ENCODE assay signal across 8 cellular contexts in the genomic region with DNA sequence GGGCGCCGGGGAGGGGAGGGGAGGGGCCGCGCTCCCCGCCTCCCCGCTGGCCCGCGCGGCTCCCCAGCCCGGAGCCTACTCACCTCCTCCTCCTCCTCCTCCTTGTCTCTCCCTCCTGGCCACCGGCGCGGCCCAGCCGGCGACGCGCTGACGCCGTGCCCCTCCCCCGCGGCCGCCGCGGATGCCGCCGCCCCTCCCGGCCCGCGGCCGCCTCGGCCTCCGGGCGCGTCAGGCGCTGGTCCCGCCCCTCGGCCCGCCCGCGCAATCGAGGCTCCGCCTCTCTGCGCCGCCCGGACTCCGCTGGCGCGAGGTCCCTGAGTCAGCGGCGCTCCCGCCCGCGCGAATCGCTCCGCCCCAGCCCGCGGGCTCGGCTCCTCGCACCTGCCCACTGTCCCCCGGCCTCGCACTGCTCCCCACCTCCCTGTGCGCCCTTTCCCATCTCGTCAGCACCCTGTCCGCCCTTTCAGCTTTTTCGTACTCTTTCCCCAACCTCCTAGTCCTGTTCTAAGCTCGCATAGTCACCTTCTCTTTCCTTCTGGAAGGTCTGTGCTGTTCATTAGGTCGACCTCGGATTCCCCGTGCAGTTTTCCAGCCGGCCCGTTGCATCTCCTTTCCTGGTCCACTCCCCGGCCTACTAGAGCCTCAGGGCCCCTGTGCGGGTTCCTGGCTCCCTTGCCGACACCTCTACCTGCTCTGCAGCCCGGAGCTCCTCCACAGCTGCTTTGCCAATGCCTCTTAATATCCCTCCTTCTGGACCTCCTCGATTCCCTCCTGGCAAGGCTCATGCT.
DNase-seq lines count a peak whose midpoint lies in the region; ATAC-seq and TF ChIP-seq lines count a peak whose summit lies in the region.

No MANE protein-coding gene starts in this region.

- H3K4me3 Mint-ChIP-seq in activated CD8-positive, alpha-beta memory T cell treated with anti-CD3 and anti-CD28 coated beads, Interleukin-2, amount 10 ng/mL, durations not matched to agents 7 days and 5 days = peak overlapping the region; percentile 90
- peak overlapping the region; percentile 79 for H3K4me3 Mint-ChIP-seq in endodermal cell
- peak overlapping the region; percentile 75 for H3K4me3 Mint-ChIP-seq in mesothelial cell of epicardium

- H3K36me3 Mint-ChIP-seq in activated CD8-positive, alpha-beta memory T cell treated with anti-CD3 and anti-CD28 coated beads, Interleukin-2, amount 10 ng/mL, durations not matched to agents 7 days and 5 days = peaks cover 18% of the 10 kb centered on the region
- no peaks in the 10 kb centered on the region for H3K36me3 Mint-ChIP-seq in endodermal cell (ENCODE audit: low read depth)
- H3K36me3 Mint-ChIP-seq in mesothelial cell of epicardium = peaks cover 5% of the 10 kb centered on the region

- 2 to 7% methylated on average over 16 to 73 of the region's 77 CpGs for WGBS in endodermal cell (ENCODE audit: insufficient coverage in 1 of 2, insufficient read length in 1 of 2), 2 experiments

- TF ChIP-seq CTCF in endodermal cell (conservative IDR thresholded peaks at IDR 0.05) = no peak
- no peak for TF ChIP-seq CTCF in mesothelial cell of epicardium (IDR thresholded peaks at IDR 0.05; ENCODE audit: unreplicated experiment)

- DNase-seq in Caki2 (ENCODE audit: low read depth) (peak; percentile 95), HT-29 (ENCODE audit: low spot score) (peak; percentile 90), NOMO-1 treated with DMSO at 0.1 percent for 48 hours (lab: John Stamatoyannopoulos, UW; ENCODE audit: unreplicated experiment) (peak; percentile 88), endodermal cell (peak; percentile 94), mesothelial cell of epicardium (ENCODE audit: low spot score in 2 of 2, unreplicated experiment in 2 of 2) (peak; percentile 80 to 89)
- peak; percentile 91 for DNase-seq in activated CD8-positive, alpha-beta memory T cell treated with anti-CD3 and anti-CD28 coated beads, Interleukin-2, amount 10 ng/mL, durations not matched to agents 7 days and 5 days
- peak; percentile 75 to 89 for DNase-seq in stimulated activated CD8-positive, alpha-beta memory T cell treated with anti-CD3 and anti-CD28 coated beads, Interleukin-15, amount 100 ng/mL, for 4 hours (ENCODE audit: low read depth in 2 of 2)

- peaks cover 34% of the 10 kb centered on the region for H3K4me1 Mint-ChIP-seq in activated CD8-positive, alpha-beta memory T cell treated with anti-CD3 and anti-CD28 coated beads, Interleukin-2, amount 10 ng/mL, durations not matched to agents 7 days and 5 days
- H3K4me1 Mint-ChIP-seq in endodermal cell = peaks cover 20% of the 10 kb centered on the region
- H3K4me1 Mint-ChIP-seq in mesothelial cell of epicardium = peaks cover 18% of the 10 kb centered on the region

- H3K27me3 Mint-ChIP-seq in activated CD8-positive, alpha-beta memory T cell treated with anti-CD3 and anti-CD28 coated beads, Interleukin-2, amount 10 ng/mL, durations not matched to agents 7 days and 5 days = no peaks in the 10 kb centered on the region
- H3K27me3 Mint-ChIP-seq in endodermal cell (ENCODE audit: insufficient read depth) (peaks cover 8% of the 10 kb centered on the region), mesothelial cell of epicardium (ENCODE audit: low read depth) (no peaks in the 10 kb centered on the region)

- peak overlapping the region; percentile 68 for H3K27ac ChIP-seq in endodermal cell (ENCODE audit: low read depth, low read length)

- H3K27me3 ChIP-seq in endodermal cell (ENCODE audit: control insufficient read depth, insufficient read depth, low read length, poor library complexity, severe bottlenecking) = peaks cover 7% of the 10 kb centered on the region

- CTCF ChIA-PET in activated CD8-positive, alpha-beta memory T cell treated with anti-CD3 and anti-CD28 coated beads, Interleukin-2, amount 10 ng/mL, durations not matched to agents 7 days and 5 days (lab: Charles Lee) = interaction anchor here (0.6 to 1.7 kb wide), 2 partner anchors 94 to 98 kb away, joined by 3 to 7 read pairs; no protein-coding TSS in a partner anchor

- no peaks in the 10 kb centered on the region for H3K36me3 ChIP-seq in endodermal cell (ENCODE audit: control insufficient read depth, insufficient read depth, low read length)

- peak overlapping the region; percentile 61 for H3K9ac ChIP-seq in endodermal cell (ENCODE audit: extremely low read depth, low read length, poor library complexity, severe bottlenecking)

- H3K27ac Mint-ChIP-seq in activated CD8-positive, alpha-beta memory T cell treated with anti-CD3 and anti-CD28 coated beads, Interleukin-2, amount 10 ng/mL, durations not matched to agents 7 days and 5 days = peak overlapping the region; percentile 93
- H3K27ac Mint-ChIP-seq in endodermal cell (peak overlapping the region; percentile 94), mesothelial cell of epicardium (peak overlapping the region; percentile 93)

- peak overlapping the region; percentile 79 for H3K4me3 ChIP-seq in endodermal cell (ENCODE audit: low read length)

- no peaks in the 10 kb centered on the region for H3K4me1 ChIP-seq in endodermal cell (ENCODE audit: control insufficient read depth, insufficient read depth, low read length)

- H3K9me3 Mint-ChIP-seq in activated CD8-positive, alpha-beta memory T cell treated with anti-CD3 and anti-CD28 coated beads, Interleukin-2, amount 10 ng/mL, durations not matched to agents 7 days and 5 days (ENCODE audit: low read depth) = peaks cover 2% of the 10 kb centered on the region
- no peaks in the 10 kb centered on the region for H3K9me3 Mint-ChIP-seq in endodermal cell
- peaks cover 5% of the 10 kb centered on the region for H3K9me3 Mint-ChIP-seq in mesothelial cell of epicardium

- in situ Hi-C loops in Caki2 (cut with HindIII; ENCODE audit: low pct_unique_long_range_greater_than_20kb, low sequenced_read_pairs) = no loop called here

- peak; percentile 91 for ATAC-seq in GM21367 (IDR thresholded peaks at IDR 0.05; ENCODE audit: unreplicated experiment)
- ATAC-seq in activated CD8-positive, alpha-beta memory T cell treated with anti-CD3 and anti-CD28 coated beads, Interleukin-2, amount 10 ng/mL, durations not matched to agents 7 days and 5 days = peak; percentile 86

- H3K9me3 ChIP-seq in endodermal cell (ENCODE audit: control insufficient read depth, low read length) = no peaks in the 10 kb centered on the region

Comparison
In these comparisons a context has a peak if more than half of its experiments do, and no peak if none do; other contexts are left out.
1. Peak in every context shown above with its lines: DNase-seq, ATAC-seq, H3K4me3 ChIP-seq and H3K27ac ChIP-seq.